Comparison of ENCODE assay signal across 8 cellular contexts in the genomic region with DNA sequence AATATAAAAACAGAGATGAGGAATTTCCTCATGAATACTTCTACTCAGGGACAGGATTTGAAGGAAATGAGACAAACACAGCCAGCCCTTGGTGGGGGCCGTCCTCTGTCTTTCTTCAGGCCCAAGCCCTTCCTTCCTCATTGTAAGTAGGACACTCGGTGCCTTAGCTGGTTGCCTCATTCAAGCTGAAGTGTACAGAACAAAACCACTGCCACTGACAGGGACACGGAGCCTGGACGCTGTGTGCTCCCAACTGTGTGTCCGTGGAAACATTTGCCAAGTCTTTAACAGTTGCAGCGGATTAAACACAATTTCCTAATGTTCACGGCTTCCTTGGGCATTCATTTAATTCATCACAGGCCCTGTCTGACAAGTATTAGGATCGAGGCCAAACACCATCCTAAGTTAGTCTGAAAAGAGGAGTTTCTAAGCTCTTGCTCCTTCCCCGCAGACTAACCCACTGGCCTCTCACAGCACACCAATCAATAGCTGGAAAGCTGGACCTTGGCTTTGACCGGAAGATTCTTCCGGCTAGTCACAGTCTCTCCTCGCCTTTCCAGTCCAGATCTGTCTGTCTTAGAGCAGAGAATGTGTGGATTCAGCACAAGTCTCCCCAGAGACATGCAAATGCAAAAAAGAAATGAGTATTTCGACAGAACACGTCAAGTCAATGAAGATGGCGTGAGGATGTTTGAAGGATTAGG.
DNase-seq lines count a peak whose midpoint lies in the region; ATAC-seq, FAIRE-seq and TF ChIP-seq lines count a peak whose summit lies in the region.

No MANE protein-coding gene starts in this region.

- no peaks in the 10 kb centered on the region for H3K9me1 ChIP-seq in endothelial cell of umbilical vein (replicated peaks; ENCODE audit: control insufficient read depth, extremely low read depth, insufficient read depth, low read length)

- H3K4me1 ChIP-seq in endothelial cell of umbilical vein (ENCODE audit: control insufficient read depth, extremely low read depth, insufficient read depth, low read length) (peaks cover 11% of the 10 kb centered on the region), testis (peaks cover 7% of the 10 kb centered on the region)

- H3K4me3 ChIP-seq in NB4 (ENCODE audit: low read depth, low read length) (no peak overlapping the region), endothelial cell of umbilical vein (replicated peaks in 1 of 3; ENCODE audit: insufficient read depth in 1 of 3, low read depth in 1 of 3, low read length in 3 of 3) (no peak overlapping the region), testis (no peak overlapping the region)

- no TSS peak for BruUV-seq in endothelial cell of umbilical vein (replicated peaks; lab: Mats Ljungman, UMichigan)

- ATAC-seq in GM18867 (IDR thresholded peaks at IDR 0.05; ENCODE audit: unreplicated experiment) (no peak), GM18873 (IDR thresholded peaks at IDR 0.05; ENCODE audit: low FRiP score, unreplicated experiment) (no peak), GM19351 (IDR thresholded peaks at IDR 0.05; ENCODE audit: unreplicated experiment) (no peak)

- 63 to 66% methylated on average over 15 of the region's 15 CpGs for WGBS in testis, 2 donors

- no peaks in the 10 kb centered on the region for H3K36me3 ChIP-seq in endothelial cell of umbilical vein (ENCODE audit: control insufficient read depth in 2 of 2, extremely low read depth in 1 of 2, insufficient read depth in 2 of 2, low read length in 2 of 2)
- no peaks in the 10 kb centered on the region for H3K36me3 ChIP-seq in testis (ENCODE audit: low read depth, missing control alignments)

- H3K79me2 ChIP-seq in endothelial cell of umbilical vein (ENCODE audit: control insufficient read depth, insufficient read depth, low read length): no peaks in the 10 kb centered on the region

- intact Hi-C loops in endothelial cell of umbilical vein (cut with micrococcal nuclease) (loop anchor here (1.0 to 2.0 kb wide), 2 partner anchors 83 to 97 kb away; no protein-coding TSS in a partner anchor), testis (cut with DNase I; ENCODE audit: low total_unique reads) (no loop called here)

- dilution Hi-C loops in endothelial cell of umbilical vein (cut with MboI; ENCODE audit: extremely low pct_ligation_motif_present, low sequenced_read_pairs): no loop called here

- FAIRE-seq in endothelial cell of umbilical vein (lab: Jason Lieb, UNC): peak; percentile 82

- POLR2A ChIA-PET in endothelial cell of umbilical vein (lab: Charles Lee): no interaction called here

- H3K27me3 ChIP-seq in endothelial cell of umbilical vein (ENCODE audit: control insufficient read depth in 2 of 2, insufficient read depth in 2 of 2, low read length in 2 of 2): no peaks in the 10 kb centered on the region
- no peaks in the 10 kb centered on the region for H3K27me3 ChIP-seq in testis

- H4K20me1 ChIP-seq in endothelial cell of umbilical vein (replicated peaks; ENCODE audit: control insufficient read depth, extremely low read depth, insufficient read depth, low read length): no peaks in the 10 kb centered on the region

- peak overlapping the region; percentile 71 for H2AFZ ChIP-seq in endothelial cell of umbilical vein (ENCODE audit: low read depth, low read length)

- CTCF ChIA-PET in endothelial cell of umbilical vein (lab: Charles Lee): interaction anchor here (0.8 to 3.9 kb wide), 4 partner anchors 34 to 111 kb away, joined by 3 to 11 read pairs (median 6); no protein-coding TSS in a partner anchor

- TF ChIP-seq POLR2A in NB4 (IDR thresholded peaks at IDR 0.05; ENCODE audit: extremely low read depth, insufficient read length): no peak
- TF ChIP-seq POLR2A in endothelial cell of umbilical vein (IDR thresholded peaks at IDR 0.05; ENCODE audit: low read depth, low read length): no peak
- no peak for TF ChIP-seq POLR2A in testis (IDR thresholded peaks at IDR 0.05)

- H3K9me3 ChIP-seq in endothelial cell of umbilical vein (replicated peaks; ENCODE audit: control insufficient read depth, insufficient read depth, low read length) (no peaks in the 10 kb centered on the region), testis (no peaks in the 10 kb centered on the region)

- no peak overlapping the region for H3K27ac ChIP-seq in endothelial cell of umbilical vein (ENCODE audit: insufficient read depth, low read depth, low read length)
- peak overlapping the region in 1 of 2 donors; percentile 48 for H3K27ac ChIP-seq in testis

- peak overlapping the region; percentile 3 for H3K4me2 ChIP-seq in endothelial cell of umbilical vein (ENCODE audit: insufficient read depth, low read length)

- DNase-seq in NB4 (ENCODE audit: low read depth) (peak; percentile 50), endothelial cell of umbilical vein (ENCODE audit: low read depth, low spot score) (peak; percentile 64), mucosa of gallbladder (ENCODE audit: low spot score) (peak; percentile 51), testis (peak; percentile 56), NCI-H345 (lab: John Stamatoyannopoulos, UW) (no peak)

- H3K9ac ChIP-seq in endothelial cell of umbilical vein (replicated peaks; ENCODE audit: extremely low read depth, insufficient read depth, low read length): no peak overlapping the region

- TF ChIP-seq CTCF in NB4 (IDR thresholded peaks at IDR 0.05; ENCODE audit: low read depth, low read length) (no peak), endothelial cell of umbilical vein (IDR thresholded peaks at IDR 0.05; ENCODE audit: extremely low read depth in 1 of 2, insufficient read depth in 1 of 2, low read depth in 1 of 2, low read length in 2 of 2) (no peak), testis (IDR thresholded peaks at IDR 0.05) (no peak)

TF ChIP-seq in endothelial cell of umbilical vein, 7 proteins besides CTCF, POLR2A, EP300 and RAD21:
- TF ChIP-seq, protein P1, sequence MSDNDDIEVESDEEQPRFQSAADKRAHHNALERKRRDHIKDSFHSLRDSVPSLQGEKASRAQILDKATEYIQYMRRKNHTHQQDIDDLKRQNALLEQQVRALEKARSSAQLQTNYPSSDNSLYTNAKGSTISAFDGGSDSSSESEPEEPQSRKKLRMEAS (IDR thresholded peaks at IDR 0.05; ENCODE audit: insufficient read depth, insufficient read length): no peak
- TF ChIP-seq FOS (IDR thresholded peaks at IDR 0.05; ENCODE audit: borderline replicate concordance, insufficient read depth, low read length) (no peak), EZH2 (IDR thresholded peaks at IDR 0.05; ENCODE audit: borderline replicate concordance, low read depth, low read length, severe bottlenecking) (no peak), MYC (IDR thresholded peaks at IDR 0.05; ENCODE audit: low read depth, low read length) (no peak), JUN (IDR thresholded peaks at IDR 0.05; ENCODE audit: borderline replicate concordance, insufficient read depth, insufficient read length, low read depth) (no peak), POLR2AphosphoS5 (IDR thresholded peaks at IDR 0.05; ENCODE audit: insufficient read depth, low read depth, low read length) (no peak), GATA2 (IDR thresholded peaks at IDR 0.05; ENCODE audit: insufficient read depth, insufficient read length, low read depth, low read length) (no peak)
TF ChIP-seq in endothelial cell of umbilical vein: peak in this region for 0.
